In genomic region chr12:76152161-76152807, GRCh38 we compare ENCODE assay signal across 2 cellular contexts.
TF ChIP-seq lines count a peak whose summit lies in the region.

No MANE protein-coding gene starts in this region.

TF ChIP-seq in SK-N-SH treated with all-trans-retinoic acid at 6 μM for 48 hours, 23 proteins besides CTCF, POLR2A, EP300 and RAD21 (continued from another document):
- TF ChIP-seq CSRNP3 (CRISPR knock-in tag; IDR thresholded peaks at IDR 0.05) (no peak), CSDC2 (CRISPR knock-in tag; IDR thresholded peaks at IDR 0.05) (no peak), TSHZ2 (CRISPR knock-in tag; IDR thresholded peaks at IDR 0.05) (no peak), TCF4 (CRISPR knock-in tag; IDR thresholded peaks at IDR 0.05; ENCODE audit: borderline replicate concordance) (no peak), ZNF70 (CRISPR knock-in tag; IDR thresholded peaks at IDR 0.05) (no peak), PPARA (CRISPR knock-in tag; IDR thresholded peaks at IDR 0.05; ENCODE audit: borderline replicate concordance) (no peak), CREB5 (CRISPR knock-in tag; IDR thresholded peaks at IDR 0.05; ENCODE audit: low read depth) (no peak), PATZ1 (CRISPR knock-in tag; IDR thresholded peaks at IDR 0.05; ENCODE audit: borderline replicate concordance) (no peak), TOX (CRISPR knock-in tag; IDR thresholded peaks at IDR 0.05; ENCODE audit: borderline replicate concordance) (no peak), GLIS3 (CRISPR knock-in tag; IDR thresholded peaks at IDR 0.05) (no peak), ZC3H10 (CRISPR knock-in tag; IDR thresholded peaks at IDR 0.05) (no peak)

TF ChIP-seq in GM23338, 12 proteins besides CTCF, POLR2A, EP300 and RAD21 (continued from another document):
- TF ChIP-seq ZNF462 (CRISPR knock-in tag; IDR thresholded peaks at IDR 0.05) (no peak), REST (IDR thresholded peaks at IDR 0.05; ENCODE audit: unreplicated experiment) (no peak), CREB1 (CRISPR knock-in tag; IDR thresholded peaks at IDR 0.05; ENCODE audit: low read depth) (no peak), POLR2AphosphoS5 (IDR thresholded peaks at IDR 0.05; ENCODE audit: low read depth) (no peak), JUNB (IDR thresholded peaks at IDR 0.05; ENCODE audit: unreplicated experiment) (no peak), ETS1 (IDR thresholded peaks at IDR 0.05) (no peak), ZNF331 (CRISPR knock-in tag; IDR thresholded peaks at IDR 0.05; ENCODE audit: low read depth) (no peak)
